15 cellular contexts compared by ENCODE assay signal in the genomic region with DNA sequence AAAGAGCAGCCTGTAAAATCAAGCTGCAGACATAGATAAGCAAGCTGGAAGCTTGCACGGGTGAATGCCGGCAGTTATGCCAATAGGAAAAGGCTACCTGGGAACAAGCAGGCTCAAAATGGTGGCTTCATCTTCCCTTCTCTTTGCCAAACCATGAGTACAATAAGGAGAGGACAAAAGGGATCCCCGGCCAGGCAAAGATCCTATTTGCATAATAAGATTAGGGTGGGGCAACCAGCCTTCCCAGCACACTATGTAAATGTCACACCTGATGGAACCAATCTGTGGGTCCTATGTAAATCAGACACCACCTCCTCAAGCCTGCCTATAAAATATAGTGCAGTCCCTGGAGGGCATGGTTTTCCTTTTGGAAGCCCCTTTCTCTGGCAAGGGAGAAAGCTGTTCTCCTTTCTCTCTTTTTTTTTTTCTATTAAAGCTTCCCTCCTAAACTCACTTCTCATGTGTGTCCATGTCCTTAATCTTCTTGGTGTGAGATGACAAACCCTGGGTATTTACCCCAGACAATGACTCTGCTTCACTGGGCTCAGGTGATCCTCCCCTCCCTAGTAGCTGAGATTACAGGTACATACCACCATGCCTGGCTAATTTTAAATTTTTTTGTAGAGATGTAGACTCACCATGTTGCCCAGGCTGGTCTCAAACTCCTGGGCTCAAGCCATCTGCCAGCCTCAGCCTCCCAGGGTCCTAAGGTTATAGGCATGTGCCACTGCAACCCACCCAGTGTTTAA. TPM values are rescaled to one million over a fixed set of nuclear protein-coding genes. Genes with fewer than 3 reads are reported as not detected.
DNase-seq lines count a peak whose midpoint lies in the region; ATAC-seq, FAIRE-seq and TF ChIP-seq lines count a peak whose summit lies in the region.
"Had no signal": no experiment of that assay in that cellular context is flagged by ENCODE, and none has a peak within 500 bp of the region (broad histone marks: within the 10 kb centered on the region; RNA-seq: fewer than 3 reads in every experiment).

No MANE protein-coding gene starts in this region.

- no peak overlapping the region for H3K4me2 ChIP-seq in Loucy (ENCODE audit: low read depth, low read length, poor library complexity, severe bottlenecking)

- no peaks in the 10 kb centered on the region for H3K9me3 ChIP-seq in Loucy (ENCODE audit: insufficient read depth, low read depth, low read length)
- H3K9me3 ChIP-seq in NT2/D1 (ENCODE audit: insufficient read depth, low read length): no peaks in the 10 kb centered on the region
- no peaks in the 10 kb centered on the region for H3K9me3 ChIP-seq in right lobe of liver

- H3K4me3 ChIP-seq in Loucy (ENCODE audit: low read length, poor library complexity, severe bottlenecking) (no peak overlapping the region), NT2/D1 (ENCODE audit: insufficient read length, low read depth) (peak overlapping the region; percentile 30), right lobe of liver (no peak overlapping the region)

- ATAC-seq in HG02678 (IDR thresholded peaks at IDR 0.05; ENCODE audit: unreplicated experiment) (no peak), GM18511 (IDR thresholded peaks at IDR 0.05; ENCODE audit: unreplicated experiment) (no peak), right lobe of liver (no peak)
- ATAC-seq: activated T-cell treated with anti-CD3 and anti-CD28 coated beads, Interleukin-2, amount 50 U/mL, for 72 hours had no signal

- H3K4me1 ChIP-seq in Loucy (ENCODE audit: insufficient read depth, low read length, poor library complexity, severe bottlenecking): peaks cover 4% of the 10 kb centered on the region
- H3K4me1 ChIP-seq in NT2/D1 (ENCODE audit: insufficient read depth, insufficient read length): peaks cover 3% of the 10 kb centered on the region
- H3K4me1 ChIP-seq in right lobe of liver: no peaks in the 10 kb centered on the region

- H3K27me3 ChIP-seq in Loucy (ENCODE audit: insufficient read depth, low read length, poor library complexity, severe bottlenecking) (no peaks in the 10 kb centered on the region), NT2/D1 (ENCODE audit: insufficient read depth, insufficient read length) (no peaks in the 10 kb centered on the region), right lobe of liver (no peaks in the 10 kb centered on the region)

- H3K27ac ChIP-seq in right lobe of liver: no peak overlapping the region

- no peaks in the 10 kb centered on the region for H4K20me1 ChIP-seq in Loucy (ENCODE audit: insufficient read depth, low read length, poor library complexity, severe bottlenecking)

- H3F3A ChIP-seq in Loucy (ENCODE audit: low read depth): no peaks in the 10 kb centered on the region

- no peaks in the 10 kb centered on the region for H3K9me2 ChIP-seq in Loucy (replicated peaks; ENCODE audit: low read depth, low read length)

- DNase-seq in D721Med (ENCODE audit: insufficient read length, low spot score) (no peak), NT2/D1 (ENCODE audit: low read depth, low spot score) (peak; percentile 70), iPS-NIHi11 (ENCODE audit: low spot score) (peak; percentile 66), GDM1 (lab: John Stamatoyannopoulos, UW) (no peak), right lobe of liver (no peak)
- DNase-seq: activated T-cell treated with anti-CD3 and anti-CD28 coated beads, Interleukin-2, amount 50 U/mL, for 72 hours; anterior cingulate cortex; effector CD8-positive, alpha-beta T cell; glutamatergic neuron; NCI-H187; Right ventricle myocardium superior; stimulated activated CD4-positive, alpha-beta T cell treated with anti-CD3 and anti-CD28 coated beads, Interleukin-2, amount 100 ng/mL, for 48 hours had no signal

- peak; percentile 82 for FAIRE-seq in D721Med (lab: Jason Lieb, UNC)

- H3K36me3 ChIP-seq in Loucy (ENCODE audit: insufficient read depth, low read length): no peaks in the 10 kb centered on the region
- no peaks in the 10 kb centered on the region for H3K36me3 ChIP-seq in NT2/D1 (ENCODE audit: insufficient read depth, insufficient read length, low read length)
- H3K36me3 ChIP-seq in right lobe of liver: no peaks in the 10 kb centered on the region

- H3K9ac ChIP-seq in Loucy (ENCODE audit: low read depth, low read length, poor library complexity, severe bottlenecking): no peak overlapping the region
- peak overlapping the region; percentile 32 for H3K9ac ChIP-seq in NT2/D1 (ENCODE audit: insufficient read length, low read depth)

- WGBS in right lobe of liver (ENCODE audit: insufficient coverage, low coverage, low lambda C conversion rate, missing lambda C conversion rate): 36% methylated on average over 2 of the region's 3 CpGs

- no peaks in the 10 kb centered on the region for H3K79me2 ChIP-seq in Loucy (ENCODE audit: insufficient read depth, low read length)

- peak overlapping the region; percentile 65 for H2AFZ ChIP-seq in Loucy (ENCODE audit: low read length)

- TF ChIP-seq POLR2A in right lobe of liver (IDR thresholded peaks at IDR 0.05): no peak

- intact Hi-C loops in right lobe of liver (cut with DNase I): no loop called here

- no peak for TF ChIP-seq CTCF in D721Med (IDR thresholded peaks at IDR 0.05; ENCODE audit: insufficient read depth, missing control alignments)
- no peak for TF ChIP-seq CTCF in Loucy (conservative IDR thresholded peaks at IDR 0.05; ENCODE audit: low read length)
- TF ChIP-seq CTCF in right lobe of liver (IDR thresholded peaks at IDR 0.05): no peak

RNA-seq across cellular contexts. Expression of a gene that starts 44.2 kb away (rescaled TPM):
- total RNA-seq in right lobe of liver: 10 to 100 TPM; 27.3 to 40.1 (median 31.1) TPM

RNA-seq across cellular contexts. Expression of a gene that starts 54.9 kb away (rescaled TPM):
- total RNA-seq in right lobe of liver: 10 to 100 TPM in 2 of 6 experiments, 1 to 10 TPM in 4; 4.7 to 13.0 (median 7.4) TPM

Comparison
In these comparisons a context has a peak if more than half of its experiments do, and no peak if none do; other contexts are left out.
1. DNase-seq: peak in NT2/D1 (single experiment) and iPS-NIHi11 (single experiment); none in D721Med (single experiment), GDM1 (single experiment) and right lobe of liver (0 of 3).